Comparison of ENCODE assay signal across 14 cellular contexts in genomic region chr1:170665625-170666024, GRCh38. TPM values are rescaled to one million over a fixed set of nuclear protein-coding genes. Genes with fewer than 3 reads are reported as not detected.
DNase-seq lines count a peak whose midpoint lies in the region; ATAC-seq and TF ChIP-seq lines count a peak whose summit lies in the region.
"Had no signal": no experiment of that assay in that cellular context is flagged by ENCODE, and none has a peak within 500 bp of the region (broad histone marks: within the 10 kb centered on the region; RNA-seq: fewer than 3 reads in every experiment).

No MANE protein-coding gene starts in this region.

- no peak for TF ChIP-seq POLR2A in tibial nerve (IDR thresholded peaks at IDR 0.05)

- H3K27ac Mint-ChIP-seq in activated naive CD8-positive, alpha-beta T cell treated with anti-CD3 and anti-CD28 coated beads, Interleukin-2, amount 10 ng/mL, durations not matched to agents 7 days and 5 days: no peak overlapping the region
- no peak overlapping the region for H3K27ac Mint-ChIP-seq in activated naive CD8-positive, alpha-beta T cell treated with anti-CD3 and anti-CD28 coated beads for 36 hours
- no peak overlapping the region for H3K27ac Mint-ChIP-seq in naive thymus-derived CD8-positive, alpha-beta T cell
- H3K27ac Mint-ChIP-seq in activated CD8-positive, alpha-beta T cell treated with anti-CD3 and anti-CD28 coated beads, Interleukin-2, amount 10 ng/mL, durations not matched to agents 7 days and 5 days: no peak overlapping the region

- H3K9me3 ChIP-seq in tibial nerve: no peaks in the 10 kb centered on the region

- peak; percentile 31 for DNase-seq in activated naive CD8-positive, alpha-beta T cell treated with anti-CD3 and anti-CD28 coated beads, Interleukin-2, amount 10 ng/mL, durations not matched to agents 7 days and 5 days
- DNase-seq in activated naive CD8-positive, alpha-beta T cell treated with anti-CD3 and anti-CD28 coated beads for 36 hours: no peak
- DNase-seq in caudate nucleus (lab: John Stamatoyannopoulos, UW) (no peak), tibial nerve (ENCODE audit: low spot score in 2 of 2) (no peak), sciatic nerve (ENCODE audit: low spot score) (no peak)
- no peak for DNase-seq in naive thymus-derived CD8-positive, alpha-beta T cell
- DNase-seq in activated CD8-positive, alpha-beta T cell treated with anti-CD3 and anti-CD28 coated beads, Interleukin-2, amount 10 ng/mL, durations not matched to agents 7 days and 5 days: no peak
- no peak for DNase-seq in activated T-cell treated with anti-CD3 and anti-CD28 coated beads, Interleukin-2, amount 50 U/mL, for 1 hour
- DNase-seq: ACHN; activated CD4-positive, alpha-beta T cell treated with anti-CD3 and anti-CD28 coated beads, Interleukin-2, amount 50 U/mL, for 1 hour; NCI-H1436 treated with DMSO at 0.1 percent for 48 hours; NCI-H748 treated with DMSO at 0.1 percent for 48 hours; stimulated activated CD4-positive, alpha-beta T cell treated with anti-CD3 and anti-CD28 coated beads, Interleukin-15, amount 100 ng/mL, for 24 hours had no signal

- peaks cover 94% of the 10 kb centered on the region for H3K27me3 Mint-ChIP-seq in activated naive CD8-positive, alpha-beta T cell treated with anti-CD3 and anti-CD28 coated beads, Interleukin-2, amount 10 ng/mL, durations not matched to agents 7 days and 5 days
- H3K27me3 Mint-ChIP-seq in activated naive CD8-positive, alpha-beta T cell treated with anti-CD3 and anti-CD28 coated beads for 36 hours: peaks cover 100% of the 10 kb centered on the region
- H3K27me3 Mint-ChIP-seq in naive thymus-derived CD8-positive, alpha-beta T cell: peaks cover 44 to 88% (median 68%) of the 10 kb centered on the region in 5 donors
- H3K27me3 Mint-ChIP-seq in activated CD8-positive, alpha-beta T cell treated with anti-CD3 and anti-CD28 coated beads, Interleukin-2, amount 10 ng/mL, durations not matched to agents 7 days and 5 days (ENCODE audit: low read depth): peaks cover 86% of the 10 kb centered on the region

- peaks cover 0 to 59% (median 5%) of the 10 kb centered on the region in 4 donors for H3K4me1 ChIP-seq in tibial nerve

- peak overlapping the region; percentile 62 for H3K27ac ChIP-seq in caudate nucleus (ENCODE audit: low read depth, low read length)
- peak overlapping the region in 2 of 4 donors; percentile 87 to 93 for H3K27ac ChIP-seq in tibial nerve

- ATAC-seq in activated naive CD8-positive, alpha-beta T cell treated with anti-CD3 and anti-CD28 coated beads, Interleukin-2, amount 10 ng/mL, durations not matched to agents 7 days and 5 days (ENCODE audit: low read depth): no peak
- no peak for ATAC-seq in naive thymus-derived CD8-positive, alpha-beta T cell
- no peak for ATAC-seq in activated CD8-positive, alpha-beta T cell treated with anti-CD3 and anti-CD28 coated beads, Interleukin-2, amount 10 ng/mL, durations not matched to agents 7 days and 5 days
- no peak for ATAC-seq in sciatic nerve

- H3K36me3 ChIP-seq in tibial nerve: no peaks in the 10 kb centered on the region

- H3K4me1 Mint-ChIP-seq in activated naive CD8-positive, alpha-beta T cell treated with anti-CD3 and anti-CD28 coated beads, Interleukin-2, amount 10 ng/mL, durations not matched to agents 7 days and 5 days: peaks cover 27% of the 10 kb centered on the region
- peaks cover 30% of the 10 kb centered on the region for H3K4me1 Mint-ChIP-seq in activated naive CD8-positive, alpha-beta T cell treated with anti-CD3 and anti-CD28 coated beads for 36 hours
- H3K4me1 Mint-ChIP-seq in naive thymus-derived CD8-positive, alpha-beta T cell: peaks cover 16 to 60% (median 31%) of the 10 kb centered on the region in 4 donors
- H3K4me1 Mint-ChIP-seq in activated CD8-positive, alpha-beta T cell treated with anti-CD3 and anti-CD28 coated beads, Interleukin-2, amount 10 ng/mL, durations not matched to agents 7 days and 5 days (ENCODE audit: low read depth): peaks cover 17% of the 10 kb centered on the region

- no peak overlapping the region for H3K4me3 Mint-ChIP-seq in activated naive CD8-positive, alpha-beta T cell treated with anti-CD3 and anti-CD28 coated beads, Interleukin-2, amount 10 ng/mL, durations not matched to agents 7 days and 5 days
- H3K4me3 Mint-ChIP-seq in activated naive CD8-positive, alpha-beta T cell treated with anti-CD3 and anti-CD28 coated beads for 36 hours: no peak overlapping the region
- H3K4me3 Mint-ChIP-seq in naive thymus-derived CD8-positive, alpha-beta T cell: peak overlapping the region in 6 of 10 donors; percentile 19 to 58 (median 38)
- H3K4me3 Mint-ChIP-seq in activated CD8-positive, alpha-beta T cell treated with anti-CD3 and anti-CD28 coated beads, Interleukin-2, amount 10 ng/mL, durations not matched to agents 7 days and 5 days: no peak overlapping the region

- no peak for TF ChIP-seq CTCF in tibial nerve (IDR thresholded peaks at IDR 0.05)

- H3K9me3 Mint-ChIP-seq in activated naive CD8-positive, alpha-beta T cell treated with anti-CD3 and anti-CD28 coated beads, Interleukin-2, amount 10 ng/mL, durations not matched to agents 7 days and 5 days: peaks cover 2% of the 10 kb centered on the region
- peaks cover 6% of the 10 kb centered on the region for H3K9me3 Mint-ChIP-seq in activated naive CD8-positive, alpha-beta T cell treated with anti-CD3 and anti-CD28 coated beads for 36 hours
- peaks cover 0 to 5% (median 0%) of the 10 kb centered on the region in 9 donors for H3K9me3 Mint-ChIP-seq in naive thymus-derived CD8-positive, alpha-beta T cell
- no peaks in the 10 kb centered on the region for H3K9me3 Mint-ChIP-seq in activated CD8-positive, alpha-beta T cell treated with anti-CD3 and anti-CD28 coated beads, Interleukin-2, amount 10 ng/mL, durations not matched to agents 7 days and 5 days (ENCODE audit: insufficient read depth)

- no peak for TF ChIP-seq EP300 in tibial nerve (IDR thresholded peaks at IDR 0.05)

- CTCF ChIA-PET in activated CD8-positive, alpha-beta T cell treated with anti-CD3 and anti-CD28 coated beads, Interleukin-2, amount 10 ng/mL, durations not matched to agents 7 days and 5 days (lab: Charles Lee): interaction anchor here (1.1 kb wide), 1 partner anchor 301 kb away, joined by 3 read pairs; no protein-coding TSS in a partner anchor

- intact Hi-C loops in sciatic nerve (cut with DNase I): no loop called here

- H3K4me3 ChIP-seq in tibial nerve: peak overlapping the region in 3 of 4 donors; percentile 54 to 76 (median 67)

- POLR2A ChIA-PET in activated naive CD8-positive, alpha-beta T cell treated with anti-CD3 and anti-CD28 coated beads, Interleukin-2, amount 10 ng/mL, durations not matched to agents 7 days and 5 days (lab: Charles Lee): no interaction called here
- POLR2A ChIA-PET in naive thymus-derived CD8-positive, alpha-beta T cell (lab: Charles Lee): no interaction called here
- POLR2A ChIA-PET in activated CD8-positive, alpha-beta T cell treated with anti-CD3 and anti-CD28 coated beads, Interleukin-2, amount 10 ng/mL, durations not matched to agents 7 days and 5 days (lab: Charles Lee): no interaction called here

- 48 to 66% methylated on average over 14 of the region's 14 CpGs for WGBS in tibial nerve, 2 donors

- no peaks in the 10 kb centered on the region for H3K36me3 Mint-ChIP-seq in activated naive CD8-positive, alpha-beta T cell treated with anti-CD3 and anti-CD28 coated beads, Interleukin-2, amount 10 ng/mL, durations not matched to agents 7 days and 5 days
- peaks cover 5% of the 10 kb centered on the region for H3K36me3 Mint-ChIP-seq in activated naive CD8-positive, alpha-beta T cell treated with anti-CD3 and anti-CD28 coated beads for 36 hours
- H3K36me3 Mint-ChIP-seq in naive thymus-derived CD8-positive, alpha-beta T cell: no peaks in the 10 kb centered on the region
- peaks cover 16% of the 10 kb centered on the region for H3K36me3 Mint-ChIP-seq in activated CD8-positive, alpha-beta T cell treated with anti-CD3 and anti-CD28 coated beads, Interleukin-2, amount 10 ng/mL, durations not matched to agents 7 days and 5 days (ENCODE audit: low read depth)

- peaks cover 0 to 81% of the 10 kb centered on the region in 2 donors for H3K27me3 ChIP-seq in tibial nerve

RNA-seq across cellular contexts. Expression of gene PRRX1, which starts 1.7 kb away (rescaled TPM):
- total RNA-seq in activated naive CD8-positive, alpha-beta T cell treated with anti-CD3 and anti-CD28 coated beads, Interleukin-2, amount 10 ng/mL, durations not matched to agents 7 days and 5 days: not detected
- not detected for total RNA-seq in activated naive CD8-positive, alpha-beta T cell treated with anti-CD3 and anti-CD28 coated beads for 36 hours
- not detected for total RNA-seq in naive thymus-derived CD8-positive, alpha-beta T cell
- polyA plus RNA-seq in naive thymus-derived CD8-positive, alpha-beta T cell: not detected
- total RNA-seq in tibial nerve (10 to 100 TPM; 55.5 to 97.5 (median 66.2) TPM), sciatic nerve (169 TPM)
- not detected for total RNA-seq in activated CD8-positive, alpha-beta T cell treated with anti-CD3 and anti-CD28 coated beads, Interleukin-2, amount 10 ng/mL, durations not matched to agents 7 days and 5 days
- total RNA-seq: HT-29 had no signal

Comparison
In these comparisons a context has a peak if more than half of its experiments do, and no peak if none do; other contexts are left out.
1. H3K4me3 Mint-ChIP-seq: peak in naive thymus-derived CD8-positive, alpha-beta T cell (6 of 10); none in activated naive CD8-positive, alpha-beta T cell treated with anti-CD3 and anti-CD28 coated beads, Interleukin-2, amount 10 ng/mL, durations not matched to agents 7 days and 5 days (single experiment), activated naive CD8-positive, alpha-beta T cell treated with anti-CD3 and anti-CD28 coated beads for 36 hours (single experiment) and activated CD8-positive, alpha-beta T cell treated with anti-CD3 and anti-CD28 coated beads, Interleukin-2, amount 10 ng/mL, durations not matched to agents 7 days and 5 days (single experiment).
2. RNA of gene PRRX1, which starts 1.7 kb away (total RNA-seq): 169 TPM in sciatic nerve (single experiment) and 55.5 to 97.5 TPM in tibial nerve; not detected in activated naive CD8-positive, alpha-beta T cell treated with anti-CD3 and anti-CD28 coated beads, Interleukin-2, amount 10 ng/mL, durations not matched to agents 7 days and 5 days, not detected in activated naive CD8-positive, alpha-beta T cell treated with anti-CD3 and anti-CD28 coated beads for 36 hours, not detected in naive thymus-derived CD8-positive, alpha-beta T cell and not detected in activated CD8-positive, alpha-beta T cell treated with anti-CD3 and anti-CD28 coated beads, Interleukin-2, amount 10 ng/mL, durations not matched to agents 7 days and 5 days; every median in the first group is over 10 times any median in the second.